11 cellular contexts compared by ENCODE assay signal in genomic region chr3:133547432-133548041, GRCh38. TPM values are rescaled to one million over a fixed set of nuclear protein-coding genes. Genes with fewer than 3 reads are reported as not detected.
DNase-seq lines count a peak whose midpoint lies in the region; ATAC-seq and TF ChIP-seq lines count a peak whose summit lies in the region.
"Had no signal": no experiment of that assay in that cellular context is flagged by ENCODE, and none has a peak within 500 bp of the region (broad histone marks: within the 10 kb centered on the region; RNA-seq: fewer than 3 reads in every experiment).

No MANE protein-coding gene starts in this region.

- no peaks in the 10 kb centered on the region for H3K9me3 ChIP-seq in breast epithelium
- no peaks in the 10 kb centered on the region for H3K9me3 ChIP-seq in thyroid gland
- no peaks in the 10 kb centered on the region for H3K9me3 ChIP-seq in effector memory CD4-positive, alpha-beta T cell (ENCODE audit: control insufficient read depth, low read length)

- H3K27ac ChIP-seq in breast epithelium (peak overlapping the region; percentile 62 to 72), thyroid gland (peak overlapping the region; percentile 81 to 85 (median 83))
- H3K27ac ChIP-seq in effector memory CD4-positive, alpha-beta T cell (ENCODE audit: insufficient read depth, low read length, poor library complexity, severe bottlenecking), result no peak overlapping the region

- ATAC-seq in left colon (peak; percentile 65), GM19395 (IDR thresholded peaks at IDR 0.05; ENCODE audit: unreplicated experiment) (no peak)
- ATAC-seq: activated CD8-positive, alpha-beta T cell treated with anti-CD3 and anti-CD28 coated beads for 36 hours had no signal

- DNase-seq in breast epithelium (ENCODE audit: low spot score in 2 of 2), result peak in 1 of 2 donors; percentile 25
- DNase-seq in left colon, result peak; percentile 41 to 48
- DNase-seq in thyroid gland, result peak; percentile 61 to 68
- no peak for DNase-seq in effector memory CD4-positive, alpha-beta T cell
- no peak for DNase-seq in NCI-H1092 treated with DMSO at 0.1 percent for 48 hours (lab: John Stamatoyannopoulos, UW)
- no peak for DNase-seq in activated CD4-positive, CD25-positive, alpha-beta regulatory T cell (lab: John Stamatoyannopoulos, UW)
- DNase-seq: activated CD8-positive, alpha-beta T cell treated with anti-CD3 and anti-CD28 coated beads for 36 hours; substantia nigra had no signal

- no peak for TF ChIP-seq POLR2A in breast epithelium (IDR thresholded peaks at IDR 0.05)
- TF ChIP-seq POLR2A in thyroid gland (IDR thresholded peaks at IDR 0.05), result no peak

- H3K4me1 ChIP-seq in breast epithelium, result no peaks in the 10 kb centered on the region
- peaks cover 19 to 22% of the 10 kb centered on the region in 2 donors for H3K4me1 ChIP-seq in thyroid gland
- no peaks in the 10 kb centered on the region for H3K4me1 ChIP-seq in effector memory CD4-positive, alpha-beta T cell (ENCODE audit: control insufficient read depth, insufficient read depth, low read length, poor library complexity, severe bottlenecking)

- TF ChIP-seq RAD21 in Ishikawa (IDR thresholded peaks at IDR 0.05; ENCODE audit: low read depth), result no peak

- no peak for TF ChIP-seq CTCF in breast epithelium (IDR thresholded peaks at IDR 0.05)
- no peak for TF ChIP-seq CTCF in thyroid gland (IDR thresholded peaks at IDR 0.05)

- H3K4me3 ChIP-seq in breast epithelium (no peak overlapping the region), thyroid gland (replicated peaks in 1 of 3) (no peak overlapping the region)
- no peak overlapping the region for H3K4me3 ChIP-seq in effector memory CD4-positive, alpha-beta T cell (ENCODE audit: insufficient read depth, low read depth, low read length, poor library complexity, severe bottlenecking)
- H3K4me3 ChIP-seq: skin epidermis had no signal

- H3K27me3 ChIP-seq in breast epithelium, result no peaks in the 10 kb centered on the region
- no peaks in the 10 kb centered on the region for H3K27me3 ChIP-seq in thyroid gland
- no peaks in the 10 kb centered on the region for H3K27me3 ChIP-seq in effector memory CD4-positive, alpha-beta T cell (replicated peaks; ENCODE audit: control insufficient read depth, insufficient read depth, low read length, poor library complexity, severe bottlenecking)

- H3K36me3 ChIP-seq in breast epithelium (no peaks in the 10 kb centered on the region), thyroid gland (no peaks in the 10 kb centered on the region)
- H3K36me3 ChIP-seq in effector memory CD4-positive, alpha-beta T cell (ENCODE audit: control insufficient read depth, insufficient read depth, low read length), result no peaks in the 10 kb centered on the region

- TF ChIP-seq EP300 in Ishikawa (IDR thresholded peaks at IDR 0.05; ENCODE audit: borderline replicate concordance), result no peak; the same call in 1 of the 2 replicates

- intact Hi-C loops in breast epithelium (cut with DNase I; ENCODE audit: low total_unique reads), result no loop called here
- intact Hi-C loops in left colon (cut with DNase I, micrococcal nuclease), result no loop called here
- intact Hi-C loops in thyroid gland (cut with DNase I), result no loop called here

- 59 to 66% methylated on average over 3 of the region's 3 CpGs for WGBS in thyroid gland, 2 donors

TF ChIP-seq in Ishikawa, 13 proteins besides CTCF, POLR2A, EP300 and RAD21:
- TF ChIP-seq ZBTB7A (IDR thresholded peaks at IDR 0.05; ENCODE audit: low read depth) (no peak), YY1 (IDR thresholded peaks at IDR 0.05; ENCODE audit: low read depth) (no peak), MAX (IDR thresholded peaks at IDR 0.05) (no peak), CEBPB (IDR thresholded peaks at IDR 0.05) (no peak), NFIC (IDR thresholded peaks at IDR 0.05) (peak; percentile 28; the same call in 1 of the 2 replicates), CREB1 (IDR thresholded peaks at IDR 0.05; ENCODE audit: low read depth) (0 out of 2 replicates have a peak, but pooled peaks have one; percentile 19), TAF1 (IDR thresholded peaks at IDR 0.05; ENCODE audit: low read depth) (no peak), TEAD4 (IDR thresholded peaks at IDR 0.05) (peak; percentile 47; the same call in 1 of the 2 replicates), TCF12 (IDR thresholded peaks at IDR 0.05; ENCODE audit: low read depth) (peak; percentile 25; the same call in 1 of the 2 replicates), EGR1 (IDR thresholded peaks at IDR 0.05) (no peak)
- TF ChIP-seq, protein P1, sequence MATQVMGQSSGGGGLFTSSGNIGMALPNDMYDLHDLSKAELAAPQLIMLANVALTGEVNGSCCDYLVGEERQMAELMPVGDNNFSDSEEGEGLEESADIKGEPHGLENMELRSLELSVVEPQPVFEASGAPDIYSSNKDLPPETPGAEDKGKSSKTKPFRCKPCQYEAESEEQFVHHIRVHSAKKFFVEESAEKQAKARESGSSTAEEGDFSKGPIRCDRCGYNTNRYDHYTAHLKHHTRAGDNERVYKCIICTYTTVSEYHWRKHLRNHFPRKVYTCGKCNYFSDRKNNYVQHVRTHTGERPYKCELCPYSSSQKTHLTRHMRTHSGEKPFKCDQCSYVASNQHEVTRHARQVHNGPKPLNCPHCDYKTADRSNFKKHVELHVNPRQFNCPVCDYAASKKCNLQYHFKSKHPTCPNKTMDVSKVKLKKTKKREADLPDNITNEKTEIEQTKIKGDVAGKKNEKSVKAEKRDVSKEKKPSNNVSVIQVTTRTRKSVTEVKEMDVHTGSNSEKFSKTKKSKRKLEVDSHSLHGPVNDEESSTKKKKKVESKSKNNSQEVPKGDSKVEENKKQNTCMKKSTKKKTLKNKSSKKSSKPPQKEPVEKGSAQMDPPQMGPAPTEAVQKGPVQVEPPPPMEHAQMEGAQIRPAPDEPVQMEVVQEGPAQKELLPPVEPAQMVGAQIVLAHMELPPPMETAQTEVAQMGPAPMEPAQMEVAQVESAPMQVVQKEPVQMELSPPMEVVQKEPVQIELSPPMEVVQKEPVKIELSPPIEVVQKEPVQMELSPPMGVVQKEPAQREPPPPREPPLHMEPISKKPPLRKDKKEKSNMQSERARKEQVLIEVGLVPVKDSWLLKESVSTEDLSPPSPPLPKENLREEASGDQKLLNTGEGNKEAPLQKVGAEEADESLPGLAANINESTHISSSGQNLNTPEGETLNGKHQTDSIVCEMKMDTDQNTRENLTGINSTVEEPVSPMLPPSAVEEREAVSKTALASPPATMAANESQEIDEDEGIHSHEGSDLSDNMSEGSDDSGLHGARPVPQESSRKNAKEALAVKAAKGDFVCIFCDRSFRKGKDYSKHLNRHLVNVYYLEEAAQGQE (IDR thresholded peaks at IDR 0.05; ENCODE audit: low read depth), result no peak
- TF ChIP-seq, protein P2, sequence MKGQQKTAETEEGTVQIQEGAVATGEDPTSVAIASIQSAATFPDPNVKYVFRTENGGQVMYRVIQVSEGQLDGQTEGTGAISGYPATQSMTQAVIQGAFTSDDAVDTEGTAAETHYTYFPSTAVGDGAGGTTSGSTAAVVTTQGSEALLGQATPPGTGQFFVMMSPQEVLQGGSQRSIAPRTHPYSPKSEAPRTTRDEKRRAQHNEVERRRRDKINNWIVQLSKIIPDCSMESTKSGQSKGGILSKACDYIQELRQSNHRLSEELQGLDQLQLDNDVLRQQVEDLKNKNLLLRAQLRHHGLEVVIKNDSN (IDR thresholded peaks at IDR 0.05), result 0 out of 2 replicates have a peak, but pooled peaks have one; percentile 5

RNA-seq across cellular contexts. Expression of gene CDV3, which starts 25.9 kb away (rescaled TPM):
- total RNA-seq in breast epithelium, result 100 to 1,000 TPM; 119 to 188 (median 141) TPM
- 100 to 1,000 TPM; 137 to 143 TPM for total RNA-seq in left colon
- total RNA-seq in thyroid gland, result 100 to 1,000 TPM; 147 to 177 (median 166) TPM

Comparison
In these comparisons a context has a peak if more than half of its experiments do, and no peak if none do; other contexts are left out.
1. DNase-seq: peak in left colon (2 of 2) and thyroid gland (2 of 2); none in effector memory CD4-positive, alpha-beta T cell (0 of 3), NCI-H1092 treated with DMSO at 0.1 percent for 48 hours (single experiment) and activated CD4-positive, CD25-positive, alpha-beta regulatory T cell (0 of 4).